Comparison of ENCODE assay signal across 18 cellular contexts in genomic region chr17:79339311-79339710, GRCh38.
"Had no signal": no experiment of that assay in that cellular context is flagged by ENCODE, and none has a peak within 500 bp of the region (broad histone marks: within the 10 kb centered on the region; RNA-seq: fewer than 3 reads in every experiment).

No MANE protein-coding gene starts in this region.

- H3K36me3 Mint-ChIP-seq: naive thymus-derived CD8-positive, alpha-beta T cell had no signal

- H3K27ac ChIP-seq: coronary artery, heart left ventricle, neutrophil, right atrium auricular region, suprapubic skin, thyroid gland, upper lobe of left lung, uterus had no signal

- H3K4me1 Mint-ChIP-seq: endodermal cell had no signal

- H3K36me3 ChIP-seq: heart left ventricle, neutrophil, right atrium auricular region, suprapubic skin, thyroid gland, upper lobe of left lung, uterus had no signal

- H3K9me3 Mint-ChIP-seq: naive thymus-derived CD8-positive, alpha-beta T cell had no signal

- H3K4me3 ChIP-seq: coronary artery, heart left ventricle, right atrium auricular region, sigmoid colon, skin epidermis, suprapubic skin, thyroid gland, upper lobe of left lung, uterus had no signal

- H3K9me3 ChIP-seq: neutrophil, right atrium auricular region, sigmoid colon, suprapubic skin, thyroid gland, upper lobe of left lung, uterus had no signal

- H3K27ac Mint-ChIP-seq: endodermal cell; naive thymus-derived CD8-positive, alpha-beta T cell had no signal

- H3K4me3 Mint-ChIP-seq: endodermal cell; naive thymus-derived CD8-positive, alpha-beta T cell had no signal

- FAIRE-seq: endothelial cell of umbilical vein had no signal

- DNase-seq: effector CD4-positive, alpha-beta T cell; endodermal cell; erythroblast; naive thymus-derived CD8-positive, alpha-beta T cell; sigmoid colon; stimulated activated CD4-positive, alpha-beta T cell treated with anti-CD3 and anti-CD28 coated beads, Interleukin-2, amount 100 ng/mL, for 24 hours; stimulated activated CD4-positive, alpha-beta T cell treated with anti-CD3 and anti-CD28 coated beads, Interleukin-4, amount 100 ng/mL, for 4 hours; stimulated activated naive CD4-positive, alpha-beta T cell treated with Interleukin-2 at 50 U/mL for 16 hours; upper lobe of left lung; uterus had no signal

- H3K4me1 ChIP-seq: heart left ventricle, right atrium auricular region, upper lobe of left lung, uterus had no signal

- ATAC-seq: heart left ventricle; naive thymus-derived CD8-positive, alpha-beta T cell had no signal

- H3K27me3 ChIP-seq: right atrium auricular region, sigmoid colon, thyroid gland, upper lobe of left lung, uterus had no signal
